Comparison of ENCODE assay signal across 8 cellular contexts in genomic region chr10:3827768-3828403, GRCh38. TPM values are rescaled to one million over a fixed set of nuclear protein-coding genes. Genes with fewer than 3 reads are reported as not detected.
A peak's percentile ranks its signal among the peaks of the same experiment; 100 is the strongest.
DNase-seq lines count a peak whose midpoint lies in the region; ATAC-seq, FAIRE-seq and TF ChIP-seq lines count a peak whose summit lies in the region.

No MANE protein-coding gene starts in this region.

- H3K4me1 Mint-ChIP-seq in activated T-cell treated with anti-CD3 and anti-CD28 coated beads, Interleukin-2, amount 50 U/mL, for 72 hours (ENCODE audit: low read depth) = peaks cover 60% of the 10 kb centered on the region
- peaks cover 25% of the 10 kb centered on the region for H3K4me1 Mint-ChIP-seq in MCF 10A (ENCODE audit: insufficient read depth, unreplicated experiment)

- H3K27ac ChIP-seq in muscle layer of duodenum (ENCODE audit: low read length) (peak overlapping the region; percentile 86), upper lobe of left lung (peak overlapping the region; percentile 71 to 87 (median 77))

- no peaks in the 10 kb centered on the region for H3K36me3 ChIP-seq in muscle layer of duodenum (ENCODE audit: control insufficient read depth in 1 of 2, insufficient read depth in 2 of 2, low read length in 2 of 2)
- no peaks in the 10 kb centered on the region for H3K36me3 ChIP-seq in upper lobe of left lung

- CTCF ChIA-PET in MCF 10A (lab: Yijun Ruan, JAX) = interaction anchor here (0.9 to 1.2 kb wide), 2 partner anchors 86 to 428 kb away, joined by 3 read pairs; no protein-coding TSS in a partner anchor

- H3K36me3 Mint-ChIP-seq in activated T-cell treated with anti-CD3 and anti-CD28 coated beads, Interleukin-2, amount 50 U/mL, for 72 hours (ENCODE audit: insufficient read depth in 2 of 2) = no peaks in the 10 kb centered on the region
- no peaks in the 10 kb centered on the region for H3K36me3 Mint-ChIP-seq in MCF 10A (ENCODE audit: insufficient read depth, unreplicated experiment)

- DNase-seq in activated T-cell treated with anti-CD3 and anti-CD28 coated beads, Interleukin-2, amount 50 U/mL, for 72 hours = no peak
- DNase-seq in activated T-cell treated with anti-CD3 and anti-CD28 coated beads, Interleukin-2, amount 50 U/mL, for 48 hours = no peak
- no peak for DNase-seq in MCF 10A (ENCODE audit: unreplicated experiment)
- DNase-seq in upper lobe of left lung = no peak
- DNase-seq in H54 (ENCODE audit: insufficient read length, low spot score) = no peak
- DNase-seq in SK-N-DZ (ENCODE audit: low spot score) = no peak

- intact Hi-C loops in MCF 10A (cut with micrococcal nuclease) = loop anchor here (2.0 kb wide), 1 partner anchor 21 kb away; no protein-coding TSS in a partner anchor

- H3K4me3 Mint-ChIP-seq in activated T-cell treated with anti-CD3 and anti-CD28 coated beads, Interleukin-2, amount 50 U/mL, for 72 hours = peak overlapping the region; percentile 70 to 74
- peak overlapping the region; percentile 52 for H3K4me3 Mint-ChIP-seq in MCF 10A (ENCODE audit: unreplicated experiment)

- peak overlapping the region; percentile 23 to 58 for H3K4me3 ChIP-seq in muscle layer of duodenum (ENCODE audit: low read depth in 1 of 2, low read length in 2 of 2)
- peak overlapping the region in 1 of 4 donors; percentile 32 for H3K4me3 ChIP-seq in upper lobe of left lung

- no peak for ATAC-seq in activated T-cell treated with anti-CD3 and anti-CD28 coated beads, Interleukin-2, amount 50 U/mL, for 72 hours (replicated peaks in 1 of 2)
- ATAC-seq in upper lobe of left lung (ENCODE audit: low FRiP score in 2 of 2) = peak in 1 of 2 donors; percentile 8
- no peak for ATAC-seq in HG02981 (IDR thresholded peaks at IDR 0.05; ENCODE audit: unreplicated experiment)

- H3K4me1 ChIP-seq in muscle layer of duodenum (ENCODE audit: control insufficient read depth in 1 of 2, insufficient read depth in 2 of 2, low read length in 2 of 2) = peaks cover 5 to 12% of the 10 kb centered on the region in 2 donors
- H3K4me1 ChIP-seq in upper lobe of left lung = peaks cover 11 to 36% (median 29%) of the 10 kb centered on the region in 4 donors

- WGBS in upper lobe of left lung, 2 donors = 94 to 97% methylated on average over 27 of the region's 27 CpGs

- POLR2A ChIA-PET in MCF 10A (lab: Yijun Ruan, JAX) = interaction anchor here (0.6 to 9.5 kb wide), 11 partner anchors 10 to 876 kb away, joined by 3 to 150 read pairs (median 7); partner anchors contain the start of gene KLF6

- no peaks in the 10 kb centered on the region for H3K27me3 Mint-ChIP-seq in activated T-cell treated with anti-CD3 and anti-CD28 coated beads, Interleukin-2, amount 50 U/mL, for 72 hours (ENCODE audit: low read depth)
- H3K27me3 Mint-ChIP-seq in MCF 10A (ENCODE audit: insufficient read depth, unreplicated experiment) = no peaks in the 10 kb centered on the region

- H3K9me3 Mint-ChIP-seq in activated T-cell treated with anti-CD3 and anti-CD28 coated beads, Interleukin-2, amount 50 U/mL, for 72 hours = no peaks in the 10 kb centered on the region
- H3K9me3 Mint-ChIP-seq in MCF 10A (ENCODE audit: unreplicated experiment) = no peaks in the 10 kb centered on the region

- no peaks in the 10 kb centered on the region for H3K9me3 ChIP-seq in muscle layer of duodenum (ENCODE audit: control insufficient read depth in 1 of 2, low read length in 2 of 2)
- no peaks in the 10 kb centered on the region for H3K9me3 ChIP-seq in upper lobe of left lung

- peak overlapping the region; percentile 96 for H3K27ac Mint-ChIP-seq in activated T-cell treated with anti-CD3 and anti-CD28 coated beads, Interleukin-2, amount 50 U/mL, for 72 hours
- H3K27ac Mint-ChIP-seq in MCF 10A (ENCODE audit: low read depth, unreplicated experiment) = peak overlapping the region; percentile 69

- TF ChIP-seq POLR2A in upper lobe of left lung (IDR thresholded peaks at IDR 0.05) (no peak), H54 (IDR thresholded peaks at IDR 0.05; ENCODE audit: low read depth, low read length) (no peak)

- FAIRE-seq in H54 (lab: Jason Lieb, UNC) = no peak

- TF ChIP-seq CTCF in MCF 10A (IDR thresholded peaks at IDR 0.05; ENCODE audit: unreplicated experiment) = no peak
- no peak for TF ChIP-seq CTCF in upper lobe of left lung (IDR thresholded peaks at IDR 0.05)

- TF ChIP-seq EP300 in upper lobe of left lung (IDR thresholded peaks at IDR 0.05) = no peak

- H3K27me3 ChIP-seq in muscle layer of duodenum (ENCODE audit: low read depth, low read length) (no peaks in the 10 kb centered on the region), upper lobe of left lung (no peaks in the 10 kb centered on the region)

- no TSS peak for BruUV-seq in MCF 10A (replicated peaks; lab: Mats Ljungman, UMichigan)

RNA-seq across cellular contexts. Expression of gene KLF6, which starts 42.9 kb away (rescaled TPM):
- 100 to 1,000 TPM; 184 to 240 TPM for total RNA-seq in activated T-cell treated with anti-CD3 and anti-CD28 coated beads, Interleukin-2, amount 50 U/mL, for 72 hours
- total RNA-seq in MCF 10A (2022) = 253 and 282 TPM in 2 replicates
- total RNA-seq in upper lobe of left lung = 100 to 1,000 TPM; 164 to 439 (median 249) TPM
- polyA plus RNA-seq in SK-N-DZ (2014; cell fraction: cytosol; rRNA removed) = 2.4 and 2.5 TPM in 2 replicates
- 6.6 and 14.0 TPM in 2 replicates for polyA plus RNA-seq in SK-N-DZ (2014; cell fraction: nucleus; rRNA removed)
